8 cellular contexts compared by ENCODE assay signal in genomic region chr17:64965826-64966283, GRCh38. TPM values are rescaled to one million over a fixed set of nuclear protein-coding genes. Genes with fewer than 3 reads are reported as not detected.
A peak's percentile ranks its signal among the peaks of the same experiment; 100 is the strongest.
DNase-seq lines count a peak whose midpoint lies in the region; ATAC-seq and TF ChIP-seq lines count a peak whose summit lies in the region.
"Not testable (repeated sequence)": the region's sequence is repeated elsewhere in the genome, so short reads cannot be mapped to it uniquely, and the experiment has no call there.

No MANE protein-coding gene starts in this region.

- peak; percentile 73 for ATAC-seq in HG03558 (IDR thresholded peaks at IDR 0.05; ENCODE audit: extremely low read depth, unreplicated experiment)

- H3K9ac ChIP-seq in NT2/D1 (ENCODE audit: insufficient read length, low read depth) = peak overlapping the region; percentile 66

- H3K9me3 ChIP-seq in NT2/D1 (ENCODE audit: insufficient read depth, low read length) = not testable (repeated sequence)

- H3K4me3 ChIP-seq in NT2/D1 (ENCODE audit: insufficient read length, low read depth) = peak overlapping the region; percentile 36
- not testable (repeated sequence) for H3K4me3 ChIP-seq in epithelial cell of esophagus (ENCODE audit: low read length)

- DNase-seq in D341Med (ENCODE audit: low spot score) (peak; percentile 72), GM20000 (ENCODE audit: low spot score) (peak; percentile 72), epithelial cell of esophagus (ENCODE audit: low read depth) (peak; percentile 58), mucosa of gallbladder (ENCODE audit: low spot score) (peak; percentile 72)
- not testable (repeated sequence) for DNase-seq in NT2/D1 (ENCODE audit: low read depth, low spot score)
- peak; percentile 39 for DNase-seq in activated CD8-positive, alpha-beta memory T cell treated with anti-CD3 and anti-CD28 coated beads, Interleukin-2, amount 50 U/mL, for 24 hours (ENCODE audit: extremely low read depth)
- peak; percentile 81 to 85 for DNase-seq in stimulated activated CD8-positive, alpha-beta memory T cell treated with anti-CD3 and anti-CD28 coated beads, Interleukin-15, amount 100 ng/mL, for 48 hours (ENCODE audit: low read depth in 2 of 2)

- H3K4me1 ChIP-seq in NT2/D1 (ENCODE audit: insufficient read depth, insufficient read length) = not testable (repeated sequence)

- not testable (repeated sequence) for H3K27me3 ChIP-seq in NT2/D1 (ENCODE audit: insufficient read depth, insufficient read length)

- not testable (repeated sequence) for H3K36me3 ChIP-seq in NT2/D1 (ENCODE audit: insufficient read depth, insufficient read length, low read length)

- peak; percentile 12 for TF ChIP-seq CTCF in GM20000 (IDR thresholded peaks at IDR 0.05; ENCODE audit: extremely low read depth, missing control alignments)
- peak; percentile 35 for TF ChIP-seq CTCF in epithelial cell of esophagus (IDR thresholded peaks at IDR 0.05; ENCODE audit: insufficient read depth, low read depth, low read length, missing control alignments)

RNA-seq across cellular contexts. Expression of gene LRRC37A3, which starts 46.6 kb away (rescaled TPM):
- 11.7 TPM for total RNA-seq in mucosa of gallbladder
